Comparison of ENCODE assay signal across 24 cellular contexts in genomic region chr12:105457026-105457425, GRCh38.
"Had no signal": no experiment of that assay in that cellular context is flagged by ENCODE, and none has a peak within 500 bp of the region (broad histone marks: within the 10 kb centered on the region; RNA-seq: fewer than 3 reads in every experiment).

No MANE protein-coding gene starts in this region.

- H3K36me3 ChIP-seq: breast epithelium, right lobe of liver, spleen, thoracic aorta, upper lobe of left lung had no signal

- H3K36me3 Mint-ChIP-seq: naive B cell; stimulated activated memory B cell treated with anti-CD40 and anti-IgM and Interleukin-4, amounts not matched to agents 10 μg/mL and 1 μg/mL and 100 μg/mL, for 72 hours had no signal

- FAIRE-seq: islet of Langerhans had no signal

- H3K9me3 ChIP-seq: breast epithelium, right lobe of liver, thoracic aorta had no signal

- H3K27ac ChIP-seq: breast epithelium, right lobe of liver, spleen, thoracic aorta, upper lobe of left lung had no signal

- H3K4me3 ChIP-seq: breast epithelium, lung, right lobe of liver, spleen, thoracic aorta, upper lobe of left lung had no signal

- H3K4me1 ChIP-seq: breast epithelium, right lobe of liver, spleen had no signal

- H3K4me1 Mint-ChIP-seq: activated naive CD8-positive, alpha-beta T cell treated with anti-CD3 and anti-CD28 coated beads, Interleukin-2, amount 50 U/mL, for 24 hours; naive B cell; stimulated activated memory B cell treated with anti-CD40 and anti-IgM and Interleukin-4, amounts not matched to agents 10 μg/mL and 1 μg/mL and 100 μg/mL, for 72 hours had no signal

- H3K4me3 Mint-ChIP-seq: activated CD8-positive, alpha-beta T cell treated with anti-CD3 and anti-CD28 coated beads, Interleukin-2, amount 10 ng/mL, durations not matched to agents 7 days and 5 days; activated naive CD4-positive, alpha-beta T cell treated with anti-CD3 and anti-CD28 coated beads for 36 hours; activated naive CD8-positive, alpha-beta T cell treated with anti-CD3 and anti-CD28 coated beads, Interleukin-2, amount 50 U/mL, for 24 hours; activated T-cell treated with anti-CD3 and anti-CD28 coated beads, Interleukin-2, amount 50 U/mL, for 4 hours; effector memory CD8-positive, alpha-beta T cell; naive B cell; stimulated activated memory B cell treated with anti-CD40 and anti-IgM and Interleukin-4, amounts not matched to agents 10 μg/mL and 1 μg/mL and 100 μg/mL, for 72 hours had no signal

- H3K27me3 ChIP-seq: breast epithelium, right lobe of liver, upper lobe of left lung had no signal

- H3K27ac Mint-ChIP-seq: activated CD8-positive, alpha-beta T cell treated with anti-CD3 and anti-CD28 coated beads, Interleukin-2, amount 10 ng/mL, durations not matched to agents 7 days and 5 days; activated naive CD4-positive, alpha-beta T cell treated with anti-CD3 and anti-CD28 coated beads for 36 hours; activated naive CD8-positive, alpha-beta T cell treated with anti-CD3 and anti-CD28 coated beads, Interleukin-2, amount 50 U/mL, for 24 hours; effector memory CD8-positive, alpha-beta T cell; naive B cell; stimulated activated memory B cell treated with anti-CD40 and anti-IgM and Interleukin-4, amounts not matched to agents 10 μg/mL and 1 μg/mL and 100 μg/mL, for 72 hours had no signal

- ATAC-seq: activated CD8-positive, alpha-beta T cell treated with anti-CD3 and anti-CD28 coated beads, Interleukin-2, amount 10 ng/mL, durations not matched to agents 7 days and 5 days; activated naive CD8-positive, alpha-beta T cell treated with anti-CD3 and anti-CD28 coated beads, Interleukin-2, amount 50 U/mL, for 24 hours; activated T-cell treated with anti-CD3 and anti-CD28 coated beads, Interleukin-2, amount 50 U/mL, for 4 hours; effector memory CD8-positive, alpha-beta T cell; right lobe of liver; stimulated activated memory B cell treated with anti-CD40 and anti-IgM and Interleukin-4, amounts not matched to agents 10 μg/mL and 1 μg/mL and 100 μg/mL, for 72 hours had no signal

- H3K9me3 Mint-ChIP-seq: activated naive CD8-positive, alpha-beta T cell treated with anti-CD3 and anti-CD28 coated beads, Interleukin-2, amount 50 U/mL, for 24 hours; effector memory CD8-positive, alpha-beta T cell had no signal

- DNase-seq: activated CD4-positive, alpha-beta T cell treated with anti-CD3 and anti-CD28 coated beads for 48 hours; activated CD4-positive, CD25-positive, alpha-beta regulatory T cell; activated CD8-positive, alpha-beta memory T cell treated with anti-CD3 and anti-CD28 coated beads, Interleukin-2, amount 50 U/mL, for 4 hours; activated CD8-positive, alpha-beta T cell treated with anti-CD3 and anti-CD28 coated beads, Interleukin-2, amount 10 ng/mL, durations not matched to agents 7 days and 5 days; activated naive CD4-positive, alpha-beta T cell treated with anti-CD3 and anti-CD28 coated beads for 36 hours; activated naive CD8-positive, alpha-beta T cell treated with anti-CD3 and anti-CD28 coated beads, Interleukin-2, amount 50 U/mL, for 24 hours; activated T-cell treated with anti-CD3 and anti-CD28 coated beads, Interleukin-2, amount 50 U/mL, for 4 hours; anterior cingulate cortex; dermis blood vessel endothelial cell; effector memory CD8-positive, alpha-beta T cell; hippocampal formation; left cardiac atrium; midbrain; naive B cell; right lobe of liver; spleen; stimulated activated CD4-positive, alpha-beta T cell treated with anti-CD3 and anti-CD28 coated beads, Interleukin-4, amount 100 ng/mL, for 4 hours; T1000; upper lobe of left lung had no signal
